Comparison of ENCODE assay signal across 13 cellular contexts in genomic region chr9:124696101-124696500, GRCh38.
A peak's percentile ranks its signal among the peaks of the same experiment; 100 is the strongest.
DNase-seq lines count a peak whose midpoint lies in the region; ATAC-seq and TF ChIP-seq lines count a peak whose summit lies in the region.
"Had no signal": no experiment of that assay in that cellular context is flagged by ENCODE, and none has a peak within 500 bp of the region (broad histone marks: within the 10 kb centered on the region; RNA-seq: fewer than 3 reads in every experiment).

No MANE protein-coding gene starts in this region.

- BruUV-seq in mammary epithelial cell (replicated peaks; lab: Mats Ljungman, UMichigan) (no TSS peak), MCF 10A (replicated peaks; lab: Mats Ljungman, UMichigan) (no TSS peak)

- ATAC-seq in SK-N-SH treated with all-trans-retinoic acid at 6 μM for 48 hours (peak; percentile 14; the same call in 2 of the 3 replicates), HG03095 (IDR thresholded peaks at IDR 0.05; ENCODE audit: unreplicated experiment) (no peak), Right ventricle myocardium inferior (no peak)
- ATAC-seq: activated CD4-positive, CD25-positive, alpha-beta regulatory T cell treated with anti-CD3 and anti-CD28 coated beads, Interleukin-2, amount 50 U/mL, for 24 hours had no signal

- in situ Hi-C loops in mammary epithelial cell (cut with MboI; ENCODE audit: low sequenced_read_pairs in 2 of 2) = no loop called here

- no peak overlapping the region for H3K4me3 Mint-ChIP-seq in MCF 10A (ENCODE audit: unreplicated experiment)
- H3K4me3 Mint-ChIP-seq: IgD-negative memory B cell had no signal

- H4K20me1 ChIP-seq in mammary epithelial cell (ENCODE audit: insufficient read depth, low read length) (no peaks in the 10 kb centered on the region), MM.1S (ENCODE audit: insufficient read depth, low read length) (no peaks in the 10 kb centered on the region)

- no peak for TF ChIP-seq CTCF in mammary epithelial cell (conservative IDR thresholded peaks at IDR 0.05 in 1 of 2, IDR thresholded peaks at IDR 0.05 in 1 of 2; ENCODE audit: extremely low read depth in 1 of 2, insufficient read depth in 1 of 2, low read depth in 1 of 2, low read length in 2 of 2)
- TF ChIP-seq CTCF in MCF 10A (IDR thresholded peaks at IDR 0.05; ENCODE audit: unreplicated experiment) = no peak
- TF ChIP-seq CTCF in fibroblast of the aortic adventitia (IDR thresholded peaks at IDR 0.05; ENCODE audit: insufficient read depth, low read length) = no peak
- no peak for TF ChIP-seq CTCF in thyroid gland (IDR thresholded peaks at IDR 0.05)
- no peak for TF ChIP-seq CTCF in MM.1S (IDR thresholded peaks at IDR 0.05; ENCODE audit: low read length)

- H3K9ac ChIP-seq in mammary epithelial cell (ENCODE audit: insufficient read depth, low read length) (no peak overlapping the region), MM.1S (ENCODE audit: low read length) (no peak overlapping the region)

- H3K9me3 Mint-ChIP-seq in MCF 10A (ENCODE audit: unreplicated experiment) = no peaks in the 10 kb centered on the region
- H3K9me3 Mint-ChIP-seq: IgD-negative memory B cell had no signal

- H3K4me1 ChIP-seq in mammary epithelial cell (ENCODE audit: insufficient read depth, low read length) (peaks cover 33% of the 10 kb centered on the region), thyroid gland (peaks cover 37 to 60% of the 10 kb centered on the region in 2 donors), MM.1S (ENCODE audit: low read length) (no peaks in the 10 kb centered on the region)
- H3K4me1 ChIP-seq: tibial artery had no signal

- dilution Hi-C loops in mammary epithelial cell (cut with HindIII; ENCODE audit: low sequenced_read_pairs) = no loop called here

- H2AFZ ChIP-seq in mammary epithelial cell (ENCODE audit: low read depth, low read length) = no peak overlapping the region
- H2AFZ ChIP-seq in MM.1S (ENCODE audit: low read length) = no peak overlapping the region

- H3K4me2 ChIP-seq in mammary epithelial cell (ENCODE audit: insufficient read depth, low read depth, low read length) (peak overlapping the region; percentile 33), MM.1S (ENCODE audit: low read depth, low read length) (no peak overlapping the region)

- POLR2A ChIA-PET in MCF 10A (lab: Yijun Ruan, JAX) = no interaction called here

- H3K36me3 ChIP-seq in mammary epithelial cell (ENCODE audit: insufficient read depth, low read length) (no peaks in the 10 kb centered on the region), thyroid gland (no peaks in the 10 kb centered on the region), MM.1S (replicated peaks; ENCODE audit: insufficient read depth, low read length) (no peaks in the 10 kb centered on the region)
- H3K36me3 ChIP-seq: left ventricle myocardium inferior, tibial artery had no signal

- H3K27me3 ChIP-seq in mammary epithelial cell (ENCODE audit: insufficient read depth, low read length) = no peaks in the 10 kb centered on the region
- no peaks in the 10 kb centered on the region for H3K27me3 ChIP-seq in thyroid gland
- H3K27me3 ChIP-seq in MM.1S (replicated peaks; ENCODE audit: insufficient read depth, low read length) = no peaks in the 10 kb centered on the region
- H3K27me3 ChIP-seq: tibial artery had no signal

- H3K27ac Mint-ChIP-seq in MCF 10A (ENCODE audit: low read depth, unreplicated experiment) = no peak overlapping the region
- H3K27ac Mint-ChIP-seq: IgD-negative memory B cell had no signal

- H3K27ac ChIP-seq in mammary epithelial cell (ENCODE audit: insufficient read depth, low read depth, low read length) (no peak overlapping the region), thyroid gland (peak overlapping the region; percentile 73 to 91 (median 89)), MM.1S (ENCODE audit: low read length) (no peak overlapping the region)
- H3K27ac ChIP-seq: left ventricle myocardium inferior, tibial artery had no signal

- 96% methylated on average over 3 of the region's 3 CpGs for WGBS in mammary epithelial cell (ENCODE audit: low coverage, missing lambda C conversion rate)
- WGBS in thyroid gland, 2 donors = 66 to 76% methylated on average over 3 of the region's 3 CpGs

- H3F3A ChIP-seq in MM.1S (ENCODE audit: insufficient read depth, low read length) = no peaks in the 10 kb centered on the region

- H3K4me3 ChIP-seq in mammary epithelial cell (replicated peaks in 1 of 3; ENCODE audit: insufficient read depth in 1 of 3, low read depth in 2 of 3, low read length in 3 of 3) (no peak overlapping the region), fibroblast of the aortic adventitia (ENCODE audit: low read depth, low read length) (no peak overlapping the region), thyroid gland (replicated peaks in 1 of 3) (no peak overlapping the region), MM.1S (ENCODE audit: low read length) (no peak overlapping the region)
- H3K4me3 ChIP-seq: left ventricle myocardium inferior, tibial artery had no signal

- no peaks in the 10 kb centered on the region for H3K36me3 Mint-ChIP-seq in MCF 10A (ENCODE audit: insufficient read depth, unreplicated experiment)
- H3K36me3 Mint-ChIP-seq: IgD-negative memory B cell had no signal

- no peaks in the 10 kb centered on the region for H3K79me2 ChIP-seq in mammary epithelial cell (ENCODE audit: insufficient read depth, low read length)
- H3K79me2 ChIP-seq in MM.1S (ENCODE audit: low read length) = no peaks in the 10 kb centered on the region

- CTCF ChIA-PET in mammary epithelial cell (lab: Charles Lee; ENCODE audit: low non-redundant PET) = no interaction called here
- CTCF ChIA-PET in MCF 10A (lab: Yijun Ruan, JAX) = interaction anchor here (1.8 kb wide), 1 partner anchor 80 kb away, joined by 12 read pairs; no protein-coding TSS in a partner anchor

- H3K27me3 Mint-ChIP-seq in MCF 10A (ENCODE audit: insufficient read depth, unreplicated experiment) = no peaks in the 10 kb centered on the region
- H3K27me3 Mint-ChIP-seq: IgD-negative memory B cell had no signal

- intact Hi-C loops in mammary epithelial cell (cut with micrococcal nuclease) = no loop called here
- intact Hi-C loops in MCF 10A (cut with micrococcal nuclease) = no loop called here
- intact Hi-C loops in thyroid gland (cut with DNase I) = no loop called here
- intact Hi-C loops in Right ventricle myocardium inferior (cut with DNase I) = no loop called here

- peaks cover 30% of the 10 kb centered on the region for H3K4me1 Mint-ChIP-seq in MCF 10A (ENCODE audit: insufficient read depth, unreplicated experiment)

- H3K9me3 ChIP-seq in mammary epithelial cell (replicated peaks; ENCODE audit: insufficient read depth, low read length) (no peaks in the 10 kb centered on the region), thyroid gland (no peaks in the 10 kb centered on the region), MM.1S (replicated peaks; ENCODE audit: insufficient read depth, low read length) (no peaks in the 10 kb centered on the region)
- H3K9me3 ChIP-seq: left ventricle myocardium inferior, tibial artery had no signal

- H3K9me2 ChIP-seq in MM.1S (replicated peaks; ENCODE audit: insufficient read depth, low read length) = no peaks in the 10 kb centered on the region

- TF ChIP-seq POLR2A in thyroid gland (IDR thresholded peaks at IDR 0.05) = no peak

- DNase-seq in mammary epithelial cell (no peak), MCF 10A (ENCODE audit: unreplicated experiment) (no peak), fibroblast of the aortic adventitia (ENCODE audit: low read depth) (peak; percentile 57), thyroid gland (no peak), MM.1S (no peak), Right ventricle myocardium inferior (ENCODE audit: missing footprints) (no peak)
- DNase-seq: left ventricle myocardium inferior, NCI-H187 treated with DMSO at 0.1 percent for 48 hours, tibial artery had no signal

TF ChIP-seq in SK-N-SH treated with all-trans-retinoic acid at 6 μM for 48 hours, 23 proteins besides CTCF, POLR2A, EP300 and RAD21 (continues in another document):
- TF ChIP-seq TOX (CRISPR knock-in tag; IDR thresholded peaks at IDR 0.05; ENCODE audit: borderline replicate concordance) (no peak), SNAI2 (CRISPR knock-in tag; IDR thresholded peaks at IDR 0.05) (no peak), ESRRG (CRISPR knock-in tag; IDR thresholded peaks at IDR 0.05) (no peak), ZNF8 (CRISPR knock-in tag; IDR thresholded peaks at IDR 0.05) (no peak), ISL1 (CRISPR knock-in tag; IDR thresholded peaks at IDR 0.05) (no peak), PPARA (CRISPR knock-in tag; IDR thresholded peaks at IDR 0.05; ENCODE audit: borderline replicate concordance) (no peak), GLIS3 (CRISPR knock-in tag; IDR thresholded peaks at IDR 0.05) (no peak), OSR1 (CRISPR knock-in tag; IDR thresholded peaks at IDR 0.05) (no peak), ARNTL (CRISPR knock-in tag; IDR thresholded peaks at IDR 0.05; ENCODE audit: borderline replicate concordance, low read depth) (no peak), ZNF565 (CRISPR knock-in tag; conservative IDR thresholded peaks at IDR 0.05; ENCODE audit: low read depth) (no peak), BACH2 (CRISPR knock-in tag; IDR thresholded peaks at IDR 0.05; ENCODE audit: borderline replicate concordance) (no peak), ZFP30 (CRISPR knock-in tag; IDR thresholded peaks at IDR 0.05) (no peak)
- TF ChIP-seq, protein P1, sequence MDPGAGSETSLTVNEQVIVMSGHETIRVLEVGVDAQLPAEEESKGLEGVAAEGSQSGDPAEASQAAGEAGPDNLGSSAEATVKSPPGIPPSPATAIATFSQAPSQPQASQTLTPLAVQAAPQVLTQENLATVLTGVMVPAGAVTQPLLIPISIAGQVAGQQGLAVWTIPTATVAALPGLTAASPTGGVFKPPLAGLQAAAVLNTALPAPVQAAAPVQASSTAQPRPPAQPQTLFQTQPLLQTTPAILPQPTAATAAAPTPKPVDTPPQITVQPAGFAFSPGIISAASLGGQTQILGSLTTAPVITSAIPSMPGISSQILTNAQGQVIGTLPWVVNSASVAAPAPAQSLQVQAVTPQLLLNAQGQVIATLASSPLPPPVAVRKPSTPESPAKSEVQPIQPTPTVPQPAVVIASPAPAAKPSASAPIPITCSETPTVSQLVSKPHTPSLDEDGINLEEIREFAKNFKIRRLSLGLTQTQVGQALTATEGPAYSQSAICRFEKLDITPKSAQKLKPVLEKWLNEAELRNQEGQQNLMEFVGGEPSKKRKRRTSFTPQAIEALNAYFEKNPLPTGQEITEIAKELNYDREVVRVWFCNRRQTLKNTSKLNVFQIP (CRISPR knock-in tag; IDR thresholded peaks at IDR 0.05; ENCODE audit: borderline replicate concordance, low read depth) = no peak
- TF ChIP-seq, protein P2, sequence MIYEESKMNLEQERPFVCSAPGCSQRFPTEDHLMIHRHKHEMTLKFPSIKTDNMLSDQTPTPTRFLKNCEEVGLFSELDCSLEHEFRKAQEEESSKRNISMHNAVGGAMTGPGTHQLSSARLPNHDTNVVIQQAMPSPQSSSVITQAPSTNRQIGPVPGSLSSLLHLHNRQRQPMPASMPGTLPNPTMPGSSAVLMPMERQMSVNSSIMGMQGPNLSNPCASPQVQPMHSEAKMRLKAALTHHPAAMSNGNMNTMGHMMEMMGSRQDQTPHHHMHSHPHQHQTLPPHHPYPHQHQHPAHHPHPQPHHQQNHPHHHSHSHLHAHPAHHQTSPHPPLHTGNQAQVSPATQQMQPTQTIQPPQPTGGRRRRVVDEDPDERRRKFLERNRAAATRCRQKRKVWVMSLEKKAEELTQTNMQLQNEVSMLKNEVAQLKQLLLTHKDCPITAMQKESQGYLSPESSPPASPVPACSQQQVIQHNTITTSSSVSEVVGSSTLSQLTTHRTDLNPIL (CRISPR knock-in tag; IDR thresholded peaks at IDR 0.05; ENCODE audit: low read depth) = no peak

Comparison
In these comparisons a context has a peak if more than half of its experiments do, and no peak if none do; other contexts are left out.
1. H3K27ac ChIP-seq: peak in thyroid gland (3 of 3); none in mammary epithelial cell (single experiment) and MM.1S (single experiment).